In genomic region chr11:103671143-103671651, GRCh38 we compare ENCODE assay signal across 19 cellular contexts.
DNase-seq lines count a peak whose midpoint lies in the region; ATAC-seq and TF ChIP-seq lines count a peak whose summit lies in the region.
"Had no signal": no experiment of that assay in that cellular context is flagged by ENCODE, and none has a peak within 500 bp of the region (broad histone marks: within the 10 kb centered on the region; RNA-seq: fewer than 3 reads in every experiment).

No MANE protein-coding gene starts in this region.

- no peak overlapping the region for H3K27ac ChIP-seq in Panc1 (ENCODE audit: low read length)
- H3K27ac ChIP-seq in substantia nigra (ENCODE audit: low read depth, low read length, poor library complexity, severe bottlenecking), result no peak overlapping the region
- H3K27ac ChIP-seq: gastroesophageal sphincter, lower lobe of right lung, prostate gland, thoracic aorta had no signal

- in situ Hi-C loops in Panc1 (cut with HindIII; ENCODE audit: low pct_unique_long_range_greater_than_20kb, low sequenced_read_pairs), result no loop called here

- CTCF ChIA-PET in Panc1 (lab: Charles Lee), result no interaction called here

- H3K36me3 ChIP-seq in Panc1 (ENCODE audit: control insufficient read depth, insufficient read depth, low read length), result no peaks in the 10 kb centered on the region
- H3K36me3 ChIP-seq: gastroesophageal sphincter, lower lobe of right lung, prostate gland, thoracic aorta had no signal

- no TSS peak for BruUV-seq in Panc1 (replicated peaks; lab: Mats Ljungman, UMichigan)

- H3K27me3 Mint-ChIP-seq in glutamatergic neuron (ENCODE audit: unreplicated experiment), result no peaks in the 10 kb centered on the region
- H3K27me3 Mint-ChIP-seq: activated CD8-positive, alpha-beta T cell treated with anti-CD3 and anti-CD28 coated beads for 36 hours had no signal

- H3K4me3 Mint-ChIP-seq in glutamatergic neuron (ENCODE audit: unreplicated experiment), result no peak overlapping the region
- H3K4me3 Mint-ChIP-seq: activated CD8-positive, alpha-beta T cell treated with anti-CD3 and anti-CD28 coated beads for 36 hours; activated T-cell treated with anti-CD3 and anti-CD28 coated beads, Interleukin-2, amount 50 U/mL, for 72 hours; central memory CD8-positive, alpha-beta T cell; naive thymus-derived CD4-positive, alpha-beta T cell had no signal

- H3K4me3 ChIP-seq in GM12865 (ENCODE audit: low read depth, low read length) (no peak overlapping the region), Panc1 (ENCODE audit: low read depth in 2 of 2, low read length in 2 of 2) (no peak overlapping the region)
- H3K4me3 ChIP-seq: gastroesophageal sphincter, lower lobe of right lung, prostate gland, thoracic aorta had no signal

- H3K4me1 ChIP-seq in Panc1 (ENCODE audit: control insufficient read depth, insufficient read depth, low read length), result no peaks in the 10 kb centered on the region
- H3K4me1 ChIP-seq: gastroesophageal sphincter, lower lobe of right lung, prostate gland had no signal

- H3K27me3 ChIP-seq in Panc1 (ENCODE audit: control insufficient read depth, insufficient read depth, low read length), result no peaks in the 10 kb centered on the region
- H3K27me3 ChIP-seq: gastroesophageal sphincter had no signal

- POLR2A ChIA-PET in Panc1 (lab: Charles Lee), result no interaction called here

- peak; percentile 59 for ATAC-seq in HG02885 (IDR thresholded peaks at IDR 0.05; ENCODE audit: poor library complexity, unreplicated experiment)
- ATAC-seq in Panc1, result no peak
- ATAC-seq in GM18907 (IDR thresholded peaks at IDR 0.05; ENCODE audit: unreplicated experiment), result no peak
- no peak for ATAC-seq in GM21717 (IDR thresholded peaks at IDR 0.05; ENCODE audit: unreplicated experiment)
- ATAC-seq: activated CD8-positive, alpha-beta T cell treated with anti-CD3 and anti-CD28 coated beads for 36 hours; activated T-cell treated with anti-CD3 and anti-CD28 coated beads, Interleukin-2, amount 50 U/mL, for 72 hours; gastroesophageal sphincter; lower lobe of right lung; naive thymus-derived CD4-positive, alpha-beta T cell had no signal

- no peaks in the 10 kb centered on the region for H3K4me1 Mint-ChIP-seq in glutamatergic neuron (ENCODE audit: low read depth, unreplicated experiment)
- H3K4me1 Mint-ChIP-seq: central memory CD8-positive, alpha-beta T cell; naive thymus-derived CD4-positive, alpha-beta T cell had no signal

- no peaks in the 10 kb centered on the region for H3K9me3 ChIP-seq in Panc1 (ENCODE audit: control insufficient read depth, insufficient read depth, low read depth, low read length)
- H3K9me3 ChIP-seq: gastroesophageal sphincter, lower lobe of right lung, prostate gland, thoracic aorta had no signal

- intact Hi-C loops in Panc1 (cut with micrococcal nuclease; ENCODE audit: unreplicated experiment), result no loop called here

- H3K27ac Mint-ChIP-seq in glutamatergic neuron (ENCODE audit: unreplicated experiment), result no peak overlapping the region
- H3K27ac Mint-ChIP-seq: activated CD8-positive, alpha-beta T cell treated with anti-CD3 and anti-CD28 coated beads for 36 hours; activated T-cell treated with anti-CD3 and anti-CD28 coated beads, Interleukin-2, amount 50 U/mL, for 72 hours; naive thymus-derived CD4-positive, alpha-beta T cell had no signal

- peak; percentile 20 for TF ChIP-seq CTCF in GM12865 (IDR thresholded peaks at IDR 0.05; ENCODE audit: insufficient read depth, low read depth, low read length, missing control alignments)
- peak; percentile 24; the same call in 1 of the 2 replicates for TF ChIP-seq CTCF in Panc1 (IDR thresholded peaks at IDR 0.05)
- TF ChIP-seq CTCF in glutamatergic neuron (IDR thresholded peaks at IDR 0.05; ENCODE audit: partially characterized antibody, unreplicated experiment), result peak; percentile 28

- no peaks in the 10 kb centered on the region for H3K9me3 Mint-ChIP-seq in glutamatergic neuron (ENCODE audit: unreplicated experiment)
- H3K9me3 Mint-ChIP-seq: activated CD8-positive, alpha-beta T cell treated with anti-CD3 and anti-CD28 coated beads for 36 hours; activated T-cell treated with anti-CD3 and anti-CD28 coated beads, Interleukin-2, amount 50 U/mL, for 72 hours; central memory CD8-positive, alpha-beta T cell had no signal

- no peak for DNase-seq in GM12865 (ENCODE audit: low read depth)
- no peak for DNase-seq in Panc1 (ENCODE audit: low read depth, low spot score)
- no peak for DNase-seq in glutamatergic neuron
- no peak for DNase-seq in substantia nigra (lab: John Stamatoyannopoulos, UW)
- no peak for DNase-seq in middle frontal gyrus (ENCODE audit: extremely low spot score, low spot score)
- DNase-seq: activated CD8-positive, alpha-beta T cell treated with anti-CD3 and anti-CD28 coated beads for 36 hours; activated T-cell treated with anti-CD3 and anti-CD28 coated beads, Interleukin-2, amount 50 U/mL, for 72 hours; lower lobe of right lung; naive thymus-derived CD4-positive, alpha-beta T cell; NCI-H2081 treated with DMSO at 0.1 percent for 48 hours; NCI-H526 treated with DMSO at 0.1 percent for 48 hours; SW 1271 had no signal

- no peaks in the 10 kb centered on the region for H3K36me3 Mint-ChIP-seq in glutamatergic neuron (ENCODE audit: unreplicated experiment)
- H3K36me3 Mint-ChIP-seq: naive thymus-derived CD4-positive, alpha-beta T cell had no signal
